In the genomic region with DNA sequence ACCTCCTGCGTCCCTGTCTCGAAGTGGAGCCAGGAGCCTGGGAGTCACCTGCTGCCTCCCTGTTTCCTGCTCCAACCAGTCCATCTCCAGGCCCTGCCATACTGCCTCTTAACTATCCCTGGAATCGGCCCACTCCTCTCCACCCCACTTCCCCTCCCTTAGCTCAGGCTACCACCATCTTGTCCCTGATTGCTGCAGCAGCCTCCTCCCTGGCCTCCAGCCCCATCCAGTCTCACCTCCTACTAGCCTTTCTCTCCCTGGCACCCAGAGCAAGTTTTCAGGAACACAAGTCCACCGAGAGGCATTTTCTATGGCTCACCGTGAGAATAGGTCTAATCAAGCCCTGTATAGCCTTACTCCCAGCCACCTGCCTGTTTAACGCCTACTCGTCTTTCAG, we compare ENCODE assay signal across 9 cellular contexts. TPM values are rescaled to one million over a fixed set of nuclear protein-coding genes. Genes with fewer than 3 reads are reported as not detected.
DNase-seq lines count a peak whose midpoint lies in the region; ATAC-seq and TF ChIP-seq lines count a peak whose summit lies in the region.
"Had no signal": no experiment of that assay in that cellular context is flagged by ENCODE, and none has a peak within 500 bp of the region (broad histone marks: within the 10 kb centered on the region; RNA-seq: fewer than 3 reads in every experiment).

No MANE protein-coding gene starts in this region.

- no peak for DNase-seq in activated CD4-positive, alpha-beta T cell treated with anti-CD3 and anti-CD28 coated beads, Interleukin-2, amount 10 ng/mL, durations not matched to agents 7 days and 5 days
- DNase-seq in activated CD4-positive, alpha-beta T cell treated with anti-CD3 and anti-CD28 coated beads, Interleukin-2, amount 50 U/mL, for 1 hour, result no peak
- DNase-seq in right lobe of liver (no peak), NCI-H226 (no peak), GM20000 (ENCODE audit: low spot score) (no peak), NCI-H2171 (lab: John Stamatoyannopoulos, UW) (no peak)

- ATAC-seq in right lobe of liver, result no peak

- H3K9me3 Mint-ChIP-seq in activated CD4-positive, alpha-beta T cell treated with anti-CD3 and anti-CD28 coated beads, Interleukin-2, amount 10 ng/mL, durations not matched to agents 7 days and 5 days, result no peaks in the 10 kb centered on the region
- H3K9me3 Mint-ChIP-seq in activated naive CD8-positive, alpha-beta T cell (ENCODE audit: low read depth), result no peaks in the 10 kb centered on the region

- H3K4me3 Mint-ChIP-seq in activated CD4-positive, alpha-beta T cell treated with anti-CD3 and anti-CD28 coated beads, Interleukin-2, amount 10 ng/mL, durations not matched to agents 7 days and 5 days, result peak overlapping the region; percentile 72
- peak overlapping the region; percentile 84 for H3K4me3 Mint-ChIP-seq in activated naive CD8-positive, alpha-beta T cell

- H3K27ac Mint-ChIP-seq in activated CD4-positive, alpha-beta T cell treated with anti-CD3 and anti-CD28 coated beads, Interleukin-2, amount 10 ng/mL, durations not matched to agents 7 days and 5 days, result peak overlapping the region; percentile 87
- H3K27ac Mint-ChIP-seq in activated naive CD8-positive, alpha-beta T cell, result no peak overlapping the region

- WGBS in right lobe of liver (ENCODE audit: insufficient coverage, low coverage, low lambda C conversion rate, missing lambda C conversion rate), result 82% methylated on average over 5 of the region's 7 CpGs

- POLR2A ChIA-PET in activated CD4-positive, alpha-beta T cell treated with anti-CD3 and anti-CD28 coated beads, Interleukin-2, amount 10 ng/mL, durations not matched to agents 7 days and 5 days (lab: Charles Lee), result no interaction called here

- H3K4me3 ChIP-seq in right lobe of liver, result no peak overlapping the region

- no peak for TF ChIP-seq POLR2A in right lobe of liver (IDR thresholded peaks at IDR 0.05)

- peaks cover 7% of the 10 kb centered on the region for H3K27me3 Mint-ChIP-seq in activated CD4-positive, alpha-beta T cell treated with anti-CD3 and anti-CD28 coated beads, Interleukin-2, amount 10 ng/mL, durations not matched to agents 7 days and 5 days
- no peaks in the 10 kb centered on the region for H3K27me3 Mint-ChIP-seq in activated naive CD8-positive, alpha-beta T cell

- H3K27ac ChIP-seq in right lobe of liver, result peak overlapping the region; percentile 24 to 76 (median 48)
- peak overlapping the region; percentile 53 for H3K27ac ChIP-seq in temporal lobe (ENCODE audit: low read depth, low read length)

- intact Hi-C loops in right lobe of liver (cut with DNase I), result no loop called here

- no peaks in the 10 kb centered on the region for H3K27me3 ChIP-seq in right lobe of liver

- no peaks in the 10 kb centered on the region for H3K36me3 Mint-ChIP-seq in activated CD4-positive, alpha-beta T cell treated with anti-CD3 and anti-CD28 coated beads, Interleukin-2, amount 10 ng/mL, durations not matched to agents 7 days and 5 days (ENCODE audit: low read depth)
- H3K36me3 Mint-ChIP-seq in activated naive CD8-positive, alpha-beta T cell, result no peaks in the 10 kb centered on the region

- peaks cover 41% of the 10 kb centered on the region for H3K4me1 Mint-ChIP-seq in activated CD4-positive, alpha-beta T cell treated with anti-CD3 and anti-CD28 coated beads, Interleukin-2, amount 10 ng/mL, durations not matched to agents 7 days and 5 days
- peaks cover 26% of the 10 kb centered on the region for H3K4me1 Mint-ChIP-seq in activated naive CD8-positive, alpha-beta T cell (ENCODE audit: low read depth)

- no peaks in the 10 kb centered on the region for H3K36me3 ChIP-seq in right lobe of liver

- CTCF ChIA-PET in activated CD4-positive, alpha-beta T cell treated with anti-CD3 and anti-CD28 coated beads, Interleukin-2, amount 10 ng/mL, durations not matched to agents 7 days and 5 days (lab: Charles Lee), result interaction anchor here (0.6 to 1.7 kb wide), 8 partner anchors 8 to 170 kb away, joined by 3 to 9 read pairs (median 4); partner anchors contain the start of genes HASPIN and NCBP3

- H3K4me1 ChIP-seq in right lobe of liver, result peaks cover 0 to 11% (median 3%) of the 10 kb centered on the region in 4 donors

- no peaks in the 10 kb centered on the region for H3K9me3 ChIP-seq in right lobe of liver

- TF ChIP-seq CTCF in right lobe of liver (IDR thresholded peaks at IDR 0.05) (no peak), GM20000 (IDR thresholded peaks at IDR 0.05; ENCODE audit: extremely low read depth, missing control alignments) (no peak)

RNA-seq across cellular contexts. Expression of gene CAMKK1, which starts 0.9 kb away (rescaled TPM):
- total RNA-seq in activated CD4-positive, alpha-beta T cell treated with anti-CD3 and anti-CD28 coated beads, Interleukin-2, amount 10 ng/mL, durations not matched to agents 7 days and 5 days, result 1 to 10 TPM; 3.4 to 4.0 TPM
- total RNA-seq in right lobe of liver (1 to 10 TPM in 2 of 6 experiments, under 1 TPM in 4; 0.35 to 1.1 (median 0.47) TPM), temporal lobe (5.7 TPM)

RNA-seq across cellular contexts. Expression of gene P2RX1, which starts 22.5 kb away (rescaled TPM):
- total RNA-seq in activated CD4-positive, alpha-beta T cell treated with anti-CD3 and anti-CD28 coated beads, Interleukin-2, amount 10 ng/mL, durations not matched to agents 7 days and 5 days, result under 1 TPM in 1 of 2 experiments, not detected in 1; 0.12 TPM
- total RNA-seq in right lobe of liver (under 1 TPM in 5 of 6 experiments, not detected in 1; 0.50 to 0.78 (median 0.58) TPM), temporal lobe (under 0.01 TPM)
- total RNA-seq: dermis blood vessel endothelial cell had no signal

RNA-seq across cellular contexts. Expression of gene NCBP3, which starts 47.7 kb away (rescaled TPM):
- total RNA-seq in activated CD4-positive, alpha-beta T cell treated with anti-CD3 and anti-CD28 coated beads, Interleukin-2, amount 10 ng/mL, durations not matched to agents 7 days and 5 days, result 10 to 100 TPM; 43.6 to 43.7 TPM
- total RNA-seq in right lobe of liver, result 10 to 100 TPM in 4 of 6 experiments, 1 to 10 TPM in 2; 8.6 to 15.1 (median 10.5) TPM
- 21.6 TPM for total RNA-seq in temporal lobe
